In the genomic region with DNA sequence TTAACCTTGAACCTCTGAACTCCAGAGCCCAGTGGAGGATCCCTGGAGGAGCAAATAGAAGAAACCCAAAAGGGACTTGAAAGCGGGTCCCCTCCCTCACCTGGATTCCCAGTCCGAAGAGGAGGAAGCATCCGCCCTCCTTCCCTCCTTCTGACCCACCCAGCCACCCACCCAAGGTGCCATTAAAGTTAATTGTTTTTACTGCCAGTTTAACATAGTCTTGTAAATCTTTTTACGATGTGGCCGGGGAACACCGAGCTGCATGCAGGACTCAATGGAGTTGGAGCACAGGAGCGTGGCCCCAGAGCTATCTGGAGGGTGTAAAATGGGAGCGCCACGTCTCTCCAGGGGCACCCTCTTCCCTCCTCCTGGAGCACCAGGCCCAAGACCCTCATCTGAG, we compare ENCODE assay signal across 18 cellular contexts. TPM values are rescaled to one million over a fixed set of nuclear protein-coding genes. Genes with fewer than 3 reads are reported as not detected.
DNase-seq lines count a peak whose midpoint lies in the region; ATAC-seq, FAIRE-seq and TF ChIP-seq lines count a peak whose summit lies in the region.
"Had no signal": no experiment of that assay in that cellular context is flagged by ENCODE, and none has a peak within 500 bp of the region (broad histone marks: within the 10 kb centered on the region; RNA-seq: fewer than 3 reads in every experiment).

No MANE protein-coding gene starts in this region.

- H3K4me1 ChIP-seq in prostate gland (replicated peaks): peaks cover 5% of the 10 kb centered on the region
- H3K4me1 ChIP-seq in spleen: peaks cover 0 to 7% (median 0%) of the 10 kb centered on the region in 6 donors
- H3K4me1 ChIP-seq: BE2C had no signal

- H3K36me3 ChIP-seq in prostate gland (no peaks in the 10 kb centered on the region), spleen (no peaks in the 10 kb centered on the region)
- H3K36me3 ChIP-seq: BE2C had no signal

- WGBS in prostate gland: 35% methylated on average over 9 of the region's 9 CpGs
- WGBS in spleen, 5 donors: 39 to 63% (median 55%) methylated on average over 7 to 9 of the region's 9 CpGs

- TF ChIP-seq POLR2A in prostate gland (IDR thresholded peaks at IDR 0.05) (no peak), spleen (IDR thresholded peaks at IDR 0.05) (no peak)

- H3K27ac ChIP-seq in prostate gland (no peak overlapping the region), spleen (no peak overlapping the region)

- ATAC-seq in omental fat pad (ENCODE audit: low FRiP score): no peak
- ATAC-seq: GM12878 had no signal

- intact Hi-C loops in prostate gland (cut with DNase I): no loop called here
- intact Hi-C loops in spleen (cut with DNase I; ENCODE audit: low total_unique reads): no loop called here

- H3K9me3 ChIP-seq in prostate gland (no peaks in the 10 kb centered on the region), spleen (peaks cover 0 to 6% (median 0%) of the 10 kb centered on the region in 8 donors)
- H3K9me3 ChIP-seq: BE2C had no signal

- no peak for FAIRE-seq in D721Med (lab: Jason Lieb, UNC)
- FAIRE-seq: GM12878, GM19239 had no signal

- H3K27me3 ChIP-seq in prostate gland (replicated peaks; ENCODE audit: insufficient read depth) (no peaks in the 10 kb centered on the region), spleen (replicated peaks in 1 of 7) (peaks cover 0 to 60% (median 14%) of the 10 kb centered on the region in 7 donors)
- H3K27me3 ChIP-seq: BE2C had no signal

- TF ChIP-seq CTCF in prostate gland (IDR thresholded peaks at IDR 0.05) (no peak), omental fat pad (IDR thresholded peaks at IDR 0.05) (no peak), spleen (IDR thresholded peaks at IDR 0.05 in 8 of 11, conservative IDR thresholded peaks at IDR 0.05 in 3 of 11) (no peak), D721Med (IDR thresholded peaks at IDR 0.05; ENCODE audit: insufficient read depth, missing control alignments) (no peak)

- H3K4me3 ChIP-seq in prostate gland (no peak overlapping the region), spleen (no peak overlapping the region)
- H3K4me3 ChIP-seq: GM12878 had no signal

- DNase-seq in HT-29 (ENCODE audit: low spot score): peak; percentile 61
- DNase-seq in islet precursor cell: peak; percentile 88
- DNase-seq in prostate gland (ENCODE audit: low spot score): peak; percentile 37
- DNase-seq in omental fat pad (ENCODE audit: low spot score): no peak
- no peak for DNase-seq in spleen
- DNase-seq in D721Med (ENCODE audit: insufficient read length, low spot score): no peak
- DNase-seq: ACHN; BE2C; C1 segment of cervical spinal cord; CD4-positive, CD25-positive, alpha-beta regulatory T cell; CD8-positive, alpha-beta memory T cell; DMS79 treated with DMSO at 0.1 percent for 48 hours; GOT3; H9; KG1 had no signal

RNA-seq across cellular contexts. Expression of gene TBX3, which starts 49.9 kb away (rescaled TPM):
- 15.6 and 16.2 TPM in 2 replicates for total RNA-seq in HT-29 (2014; rRNA removed; shearing (Covaris generic))
- total RNA-seq in prostate gland: 100 to 1,000 TPM; 155 to 259 TPM
- total RNA-seq in omental fat pad: 10 to 100 TPM; 14.0 to 44.8 (median 17.6) TPM
- 10 to 100 TPM; 10.2 to 22.1 (median 16.3) TPM for total RNA-seq in spleen
- 1 to 10 TPM; 3.1 to 6.9 (median 3.5) TPM for polyA plus RNA-seq in spleen
- total RNA-seq: CD4-positive, CD25-positive, alpha-beta regulatory T cell; CD8-positive, alpha-beta memory T cell; G401 had no signal
- polyA plus RNA-seq: CD4-positive, CD25-positive, alpha-beta regulatory T cell; CD8-positive, alpha-beta memory T cell had no signal

Comparison
In these comparisons a context has a peak if more than half of its experiments do, and no peak if none do; other contexts are left out.
1. DNase-seq: peak in HT-29 (single experiment), islet precursor cell (single experiment) and prostate gland (single experiment); none in omental fat pad (single experiment), spleen (single experiment) and D721Med (single experiment).